Comparison of ENCODE assay signal across 8 cellular contexts in the genomic region with DNA sequence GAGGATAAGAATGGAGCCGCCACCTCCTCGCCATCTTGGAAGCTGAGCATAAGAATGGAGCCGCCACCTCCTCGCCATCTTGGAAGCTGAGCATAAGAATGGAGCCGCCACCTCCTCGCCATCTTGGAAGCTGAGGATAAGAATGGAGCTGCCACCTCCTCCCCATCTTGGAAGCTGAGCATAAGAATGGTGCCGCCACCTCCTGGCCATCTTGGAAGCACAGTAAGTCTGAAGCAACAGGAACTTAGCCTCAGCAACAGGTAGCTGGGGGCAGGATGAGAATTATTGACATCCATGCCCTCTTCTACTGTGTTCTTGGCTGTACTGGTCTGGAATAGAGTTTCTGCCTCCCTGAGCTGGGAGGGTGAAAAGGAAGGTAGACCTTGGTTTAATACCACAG.
DNase-seq lines count a peak whose midpoint lies in the region; ATAC-seq and TF ChIP-seq lines count a peak whose summit lies in the region.
"Not testable (repeated sequence)": the region's sequence is repeated elsewhere in the genome, so short reads cannot be mapped to it uniquely, and the experiment has no call there.

No MANE protein-coding gene starts in this region.

- BruUV-seq in MCF 10A (replicated peaks; lab: Mats Ljungman, UMichigan), result not testable (repeated sequence)

- not testable (repeated sequence) for H3K36me3 ChIP-seq in BE2C
- peaks cover 3 to 23% of the 10 kb centered on the region in 2 donors for H3K36me3 ChIP-seq in lung (ENCODE audit: control insufficient read depth in 2 of 2, insufficient read depth in 2 of 2, low read length in 2 of 2)

- TF ChIP-seq CTCF in BE2C (IDR thresholded peaks at IDR 0.05; ENCODE audit: low read depth, low read length) (peak; percentile 40), type B pancreatic cell (conservative IDR thresholded peaks at IDR 0.05) (peak; percentile 50)
- not testable (repeated sequence) for TF ChIP-seq CTCF in GM13976 (IDR thresholded peaks at IDR 0.05; ENCODE audit: borderline replicate concordance, control extremely low read depth, extremely low read depth, insufficient read depth, missing control alignments); MCF 10A (IDR thresholded peaks at IDR 0.05; ENCODE audit: unreplicated experiment); lung (IDR thresholded peaks at IDR 0.05; ENCODE audit: control extremely low read depth, extremely low read depth)

- H3K4me1 ChIP-seq in BE2C; lung (ENCODE audit: control insufficient read depth in 2 of 2, insufficient read depth in 2 of 2, low read length in 2 of 2): not testable (repeated sequence)

- H3K4me3 Mint-ChIP-seq in MCF 10A (ENCODE audit: unreplicated experiment); type B pancreatic cell: not testable (repeated sequence)

- ATAC-seq in lung (ENCODE audit: insufficient read depth, low FRiP score), result not testable (repeated sequence)

- in situ Hi-C loops in GM13976 (cut with MboI; ENCODE audit: low sequenced_read_pairs, unreplicated experiment); SK-MEL-5 (cut with HindIII; ENCODE audit: low pct_unique_long_range_greater_than_20kb, low sequenced_read_pairs): not testable (repeated sequence)

- H3K9me3 Mint-ChIP-seq in MCF 10A (ENCODE audit: unreplicated experiment), result peaks cover 15% of the 10 kb centered on the region
- H3K9me3 Mint-ChIP-seq in type B pancreatic cell, result not testable (repeated sequence)

- intact Hi-C loops in MCF 10A (cut with micrococcal nuclease), result not testable (repeated sequence)

- not testable (repeated sequence) for H3K9me3 ChIP-seq in BE2C; lung (ENCODE audit: control insufficient read depth in 2 of 2, insufficient read depth in 1 of 2, low read length in 1 of 2)

- not testable (repeated sequence) for H3K27ac Mint-ChIP-seq in MCF 10A (ENCODE audit: low read depth, unreplicated experiment); type B pancreatic cell

- not testable (repeated sequence) for DNase-seq in BE2C
- DNase-seq in GM13976 (ENCODE audit: low spot score), result peak; percentile 21
- DNase-seq in M059J (ENCODE audit: low read depth), result peak; percentile 3
- peak; percentile 69 for DNase-seq in SK-MEL-5 (ENCODE audit: low read depth, low spot score)
- DNase-seq in MCF 10A (ENCODE audit: unreplicated experiment), result peak; percentile 22
- peak; percentile 42 for DNase-seq in fibroblast of the conjunctiva (ENCODE audit: low read depth)
- DNase-seq in lung (ENCODE audit: low spot score), result peak; percentile 22
- DNase-seq in type B pancreatic cell (ENCODE audit: extremely low spot score, unreplicated experiment), result peak; percentile 39

- POLR2A ChIA-PET in MCF 10A (lab: Yijun Ruan, JAX), result not testable (repeated sequence)

- not testable (repeated sequence) for H3K27me3 ChIP-seq in BE2C; lung (ENCODE audit: control insufficient read depth, insufficient read depth)

- not testable (repeated sequence) for H3K27ac ChIP-seq in lung (ENCODE audit: low read depth in 1 of 2, low read length in 1 of 2)

- not testable (repeated sequence) for H3K4me3 ChIP-seq in BE2C (ENCODE audit: low read depth, low read length); lung

- H3K36me3 Mint-ChIP-seq in MCF 10A (ENCODE audit: insufficient read depth, unreplicated experiment); type B pancreatic cell: not testable (repeated sequence)

- not testable (repeated sequence) for H3K27me3 Mint-ChIP-seq in MCF 10A (ENCODE audit: insufficient read depth, unreplicated experiment); type B pancreatic cell

- WGBS in lung, 2 donors, result 96 to 98% methylated on average over 7 of the region's 7 CpGs

- not testable (repeated sequence) for H3K4me1 Mint-ChIP-seq in MCF 10A (ENCODE audit: insufficient read depth, unreplicated experiment); type B pancreatic cell (ENCODE audit: unreplicated experiment)

- CTCF ChIA-PET in MCF 10A (lab: Yijun Ruan, JAX), result interaction anchor here (0.8 to 1.9 kb wide), 4 partner anchors 58 to 346 kb away, joined by 3 to 6 read pairs (median 4); no protein-coding TSS in a partner anchor
